In genomic region chr11:22703040-22703439, GRCh38 we compare ENCODE assay signal across 10 cellular contexts. TPM values are rescaled to one million over a fixed set of nuclear protein-coding genes. Genes with fewer than 3 reads are reported as not detected.
A peak's percentile ranks its signal among the peaks of the same experiment; 100 is the strongest.
DNase-seq lines count a peak whose midpoint lies in the region; ATAC-seq, FAIRE-seq and TF ChIP-seq lines count a peak whose summit lies in the region.
"Had no signal": no experiment of that assay in that cellular context is flagged by ENCODE, and none has a peak within 500 bp of the region (broad histone marks: within the 10 kb centered on the region; RNA-seq: fewer than 3 reads in every experiment).

No MANE protein-coding gene starts in this region.

- peak; percentile 44 for DNase-seq in activated CD4-positive, alpha-beta T cell treated with anti-CD3 and anti-CD28 coated beads for 36 hours
- no peak for DNase-seq in activated CD4-positive, alpha-beta T cell treated with anti-CD3 and anti-CD28 coated beads for 1 hour
- DNase-seq in NCI-H1092 treated with DMSO at 0.1 percent for 48 hours (lab: John Stamatoyannopoulos, UW), result peak; percentile 73
- no peak for DNase-seq in activated T-helper 2 cell treated with anti-CD3 and anti-CD28 coated beads, Interferon-gamma antibody, Interleukin-2, Interleukin-4, amounts not matched to agents 10 μg/mL and 5 μg/mL and 100 μg/mL, durations not matched to agents 14 hours and 24 hours and 36 hours (ENCODE audit: low spot score)
- no peak for DNase-seq in adrenal gland

- peak; percentile 99 for FAIRE-seq in islet of Langerhans (lab: Jason Lieb, UNC)
- FAIRE-seq: TTC549 had no signal

- no peak for TF ChIP-seq CTCF in adrenal gland (IDR thresholded peaks at IDR 0.05)

- CTCF ChIA-PET in activated CD4-positive, alpha-beta T cell treated with anti-CD3 and anti-CD28 coated beads for 36 hours (lab: Charles Lee), result interaction anchor here (1.0 kb wide), 1 partner anchor 19 kb away, joined by 4 read pairs; no protein-coding TSS in a partner anchor

- no peaks in the 10 kb centered on the region for H3K4me1 ChIP-seq in adrenal gland (replicated peaks in 1 of 2)
- H3K4me1 ChIP-seq: BLaER1 had no signal

- peak overlapping the region; percentile 84 for H3K27ac Mint-ChIP-seq in activated CD4-positive, alpha-beta T cell treated with anti-CD3 and anti-CD28 coated beads for 36 hours
- peak overlapping the region; percentile 65 for H3K27ac Mint-ChIP-seq in activated T-helper 2 cell treated with anti-CD3 and anti-CD28 coated beads, Interferon-gamma antibody, Interleukin-2, Interleukin-4, amounts not matched to agents 10 μg/mL and 5 μg/mL and 100 μg/mL, durations not matched to agents 14 hours and 24 hours and 36 hours

- no peak overlapping the region for H3K27ac ChIP-seq in adrenal gland
- H3K27ac ChIP-seq: BLaER1 had no signal

- no peaks in the 10 kb centered on the region for H3K36me3 ChIP-seq in adrenal gland (replicated peaks in 1 of 2)
- H3K36me3 ChIP-seq: BLaER1 had no signal

- no peaks in the 10 kb centered on the region for H3K36me3 Mint-ChIP-seq in activated CD4-positive, alpha-beta T cell treated with anti-CD3 and anti-CD28 coated beads for 36 hours (ENCODE audit: low read depth)
- H3K36me3 Mint-ChIP-seq in activated T-helper 2 cell treated with anti-CD3 and anti-CD28 coated beads, Interferon-gamma antibody, Interleukin-2, Interleukin-4, amounts not matched to agents 10 μg/mL and 5 μg/mL and 100 μg/mL, durations not matched to agents 14 hours and 24 hours and 36 hours (ENCODE audit: low read depth), result no peaks in the 10 kb centered on the region

- H3K27me3 ChIP-seq in adrenal gland, result no peaks in the 10 kb centered on the region
- H3K27me3 ChIP-seq: BLaER1 had no signal

- POLR2A ChIA-PET in activated CD4-positive, alpha-beta T cell treated with anti-CD3 and anti-CD28 coated beads for 36 hours (lab: Charles Lee), result no interaction called here

- peak; percentile 95 for ATAC-seq in activated CD4-positive, alpha-beta T cell treated with anti-CD3 and anti-CD28 coated beads for 36 hours
- ATAC-seq in GM21619 (IDR thresholded peaks at IDR 0.05; ENCODE audit: unreplicated experiment), result no peak
- no peak for ATAC-seq in HG03139 (IDR thresholded peaks at IDR 0.05; ENCODE audit: unreplicated experiment)

- H3K9me3 Mint-ChIP-seq in activated CD4-positive, alpha-beta T cell treated with anti-CD3 and anti-CD28 coated beads for 36 hours (ENCODE audit: low read depth), result no peaks in the 10 kb centered on the region
- H3K9me3 Mint-ChIP-seq in activated T-helper 2 cell treated with anti-CD3 and anti-CD28 coated beads, Interferon-gamma antibody, Interleukin-2, Interleukin-4, amounts not matched to agents 10 μg/mL and 5 μg/mL and 100 μg/mL, durations not matched to agents 14 hours and 24 hours and 36 hours, result no peaks in the 10 kb centered on the region

- H3K4me3 ChIP-seq in adrenal gland, result no peak overlapping the region
- H3K4me3 ChIP-seq: BLaER1 had no signal

- H3K4me1 Mint-ChIP-seq in activated CD4-positive, alpha-beta T cell treated with anti-CD3 and anti-CD28 coated beads for 36 hours, result peaks cover 22% of the 10 kb centered on the region
- peaks cover 14% of the 10 kb centered on the region for H3K4me1 Mint-ChIP-seq in activated T-helper 2 cell treated with anti-CD3 and anti-CD28 coated beads, Interferon-gamma antibody, Interleukin-2, Interleukin-4, amounts not matched to agents 10 μg/mL and 5 μg/mL and 100 μg/mL, durations not matched to agents 14 hours and 24 hours and 36 hours (ENCODE audit: low read depth)

- WGBS in adrenal gland, 4 donors, result 48 to 65% (median 59%) methylated on average over 3 of the region's 3 CpGs

- no peaks in the 10 kb centered on the region for H3K9me3 ChIP-seq in adrenal gland (replicated peaks in 1 of 3)
- H3K9me3 ChIP-seq: BLaER1 had no signal

- intact Hi-C loops in activated CD4-positive, alpha-beta T cell treated with anti-CD3 and anti-CD28 coated beads for 36 hours (cut with DNase I, micrococcal nuclease), result loop anchor here in 1 of 2 experiments (1.0 to 2.0 kb wide), 2 partner anchors 78 to 126 kb away; partner anchors contain the start of genes FANCF and SVIP
- intact Hi-C loops in activated T-helper 2 cell treated with anti-CD3 and anti-CD28 coated beads, Interferon-gamma antibody, Interleukin-2, Interleukin-4, amounts not matched to agents 10 μg/mL and 5 μg/mL and 100 μg/mL, durations not matched to agents 14 hours and 24 hours and 36 hours (cut with micrococcal nuclease), result loop anchor here (1.0 kb wide), 1 partner anchor 78 kb away; the partner anchor contains the start of gene FANCF
- intact Hi-C loops in adrenal gland (cut with DNase I), result no loop called here

- no peak for TF ChIP-seq POLR2A in adrenal gland (IDR thresholded peaks at IDR 0.05)

- H3K27me3 Mint-ChIP-seq in activated CD4-positive, alpha-beta T cell treated with anti-CD3 and anti-CD28 coated beads for 36 hours, result peaks cover 4% of the 10 kb centered on the region
- H3K27me3 Mint-ChIP-seq in activated T-helper 2 cell treated with anti-CD3 and anti-CD28 coated beads, Interferon-gamma antibody, Interleukin-2, Interleukin-4, amounts not matched to agents 10 μg/mL and 5 μg/mL and 100 μg/mL, durations not matched to agents 14 hours and 24 hours and 36 hours (ENCODE audit: low read depth), result no peaks in the 10 kb centered on the region

- no peak overlapping the region for H3K4me3 Mint-ChIP-seq in activated CD4-positive, alpha-beta T cell treated with anti-CD3 and anti-CD28 coated beads for 36 hours
- no peak overlapping the region for H3K4me3 Mint-ChIP-seq in activated T-helper 2 cell treated with anti-CD3 and anti-CD28 coated beads, Interferon-gamma antibody, Interleukin-2, Interleukin-4, amounts not matched to agents 10 μg/mL and 5 μg/mL and 100 μg/mL, durations not matched to agents 14 hours and 24 hours and 36 hours (ENCODE audit: low read depth)

RNA-seq across cellular contexts. Expression of gene GAS2, which starts 36.6 kb away (rescaled TPM):
- 1 to 10 TPM; 1.3 to 1.4 TPM for total RNA-seq in activated CD4-positive, alpha-beta T cell treated with anti-CD3 and anti-CD28 coated beads for 36 hours
- total RNA-seq in activated T-helper 2 cell treated with anti-CD3 and anti-CD28 coated beads, Interferon-gamma antibody, Interleukin-2, Interleukin-4, amounts not matched to agents 10 μg/mL and 5 μg/mL and 100 μg/mL, durations not matched to agents 14 hours and 24 hours and 36 hours, result 0.80 and 1.5 TPM in 2 replicates
- total RNA-seq in adrenal gland, result 1 to 10 TPM; 1.2 to 5.8 (median 2.5) TPM
- polyA plus RNA-seq in adrenal gland, result 1 to 10 TPM in 1 of 3 donors, under 1 TPM in 2; 0.56 to 1.4 (median 0.61) TPM

Comparison
In these comparisons a context has a peak if more than half of its experiments do, and no peak if none do; other contexts are left out.
1. DNase-seq: peak in activated CD4-positive, alpha-beta T cell treated with anti-CD3 and anti-CD28 coated beads for 36 hours (single experiment) and NCI-H1092 treated with DMSO at 0.1 percent for 48 hours (single experiment); none in activated CD4-positive, alpha-beta T cell treated with anti-CD3 and anti-CD28 coated beads for 1 hour (single experiment), activated T-helper 2 cell treated with anti-CD3 and anti-CD28 coated beads, Interferon-gamma antibody, Interleukin-2, Interleukin-4, amounts not matched to agents 10 μg/mL and 5 μg/mL and 100 μg/mL, durations not matched to agents 14 hours and 24 hours and 36 hours (single experiment) and adrenal gland (0 of 7).